Comparison of ENCODE assay signal across 23 cellular contexts in the genomic region with DNA sequence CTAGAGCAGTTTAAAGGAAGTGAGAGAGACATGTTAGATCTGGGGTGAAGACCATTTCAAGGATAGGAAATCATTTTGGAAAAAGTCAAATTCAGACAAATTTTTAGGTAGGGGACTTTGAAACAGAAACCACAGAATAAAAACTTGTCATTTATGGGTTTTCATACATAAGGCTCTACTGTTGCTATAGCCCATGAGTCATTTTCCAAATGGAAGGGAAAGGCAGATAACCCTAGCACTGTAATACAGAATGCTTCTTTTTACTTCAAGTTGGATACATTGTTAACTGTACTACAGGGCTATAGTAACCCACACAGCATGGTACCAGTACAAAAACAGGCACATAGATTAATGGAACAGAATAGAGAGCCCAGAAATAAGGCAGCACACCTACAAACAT.
"Had no signal": no experiment of that assay in that cellular context is flagged by ENCODE, and none has a peak within 500 bp of the region (broad histone marks: within the 10 kb centered on the region; RNA-seq: fewer than 3 reads in every experiment).

No MANE protein-coding gene starts in this region.

- H3K27ac Mint-ChIP-seq: naive thymus-derived CD4-positive, alpha-beta T cell; stimulated activated memory B cell treated with anti-CD40 and anti-IgM and Interleukin-4, amounts not matched to agents 10 μg/mL and 1 μg/mL and 100 μg/mL, for 72 hours; stimulated activated naive CD8-positive, alpha-beta T cell treated with anti-CD3 and anti-CD28 coated beads, Interleukin-15, Interleukin-2, amounts not matched to agents 100 ng/mL and 50 ng/mL, for 24 hours had no signal

- H3K27me3 Mint-ChIP-seq: naive thymus-derived CD4-positive, alpha-beta T cell; stimulated activated naive CD8-positive, alpha-beta T cell treated with anti-CD3 and anti-CD28 coated beads, Interleukin-15, Interleukin-2, amounts not matched to agents 100 ng/mL and 50 ng/mL, for 24 hours had no signal

- DNase-seq: effector memory CD4-positive, alpha-beta T cell; foreskin keratinocyte; head of caudate nucleus; kidney; left cardiac atrium; left ventricle myocardium inferior; mesendoderm; naive thymus-derived CD4-positive, alpha-beta T cell; psoas muscle; retina; right lobe of liver; spleen; stimulated activated CD4-positive, alpha-beta T cell treated with anti-CD3 and anti-CD28 coated beads, Interleukin-15, amount 100 ng/mL, for 24 hours; stimulated activated CD4-positive, alpha-beta T cell treated with anti-CD3 and anti-CD28 coated beads, Interleukin-1b, Interleukin-23, amount 100 ng/mL, for 48 hours; stimulated activated CD4-positive, alpha-beta T cell treated with anti-CD3 and anti-CD28 coated beads, Interleukin-4, amount 100 ng/mL, for 24 hours; tibial artery; upper lobe of left lung had no signal

- ATAC-seq: esophagus mucosa; foreskin keratinocyte; left cardiac atrium; naive thymus-derived CD4-positive, alpha-beta T cell; psoas muscle; right lobe of liver; stimulated activated memory B cell treated with anti-CD40 and anti-IgM and Interleukin-4, amounts not matched to agents 10 μg/mL and 1 μg/mL and 100 μg/mL, for 72 hours had no signal

- H3K36me3 ChIP-seq: left ventricle myocardium inferior, neutrophil, right lobe of liver, spleen, tibial artery, upper lobe of left lung, vagina had no signal

- H3K4me1 Mint-ChIP-seq: naive thymus-derived CD4-positive, alpha-beta T cell; stimulated activated memory B cell treated with anti-CD40 and anti-IgM and Interleukin-4, amounts not matched to agents 10 μg/mL and 1 μg/mL and 100 μg/mL, for 72 hours had no signal

- H3K4me3 Mint-ChIP-seq: naive thymus-derived CD4-positive, alpha-beta T cell; stimulated activated memory B cell treated with anti-CD40 and anti-IgM and Interleukin-4, amounts not matched to agents 10 μg/mL and 1 μg/mL and 100 μg/mL, for 72 hours; stimulated activated naive CD8-positive, alpha-beta T cell treated with anti-CD3 and anti-CD28 coated beads, Interleukin-15, Interleukin-2, amounts not matched to agents 100 ng/mL and 50 ng/mL, for 24 hours had no signal

- H3K4me3 ChIP-seq: hepatocyte, left ventricle myocardium inferior, psoas muscle, right lobe of liver, spleen, tibial artery, upper lobe of left lung, vagina had no signal

- H3K27me3 ChIP-seq: foreskin keratinocyte, hepatocyte, neutrophil, right lobe of liver, spleen, tibial artery, upper lobe of left lung, vagina had no signal

- H3K36me3 Mint-ChIP-seq: naive thymus-derived CD4-positive, alpha-beta T cell; stimulated activated memory B cell treated with anti-CD40 and anti-IgM and Interleukin-4, amounts not matched to agents 10 μg/mL and 1 μg/mL and 100 μg/mL, for 72 hours had no signal

- H3K9me3 Mint-ChIP-seq: stimulated activated memory B cell treated with anti-CD40 and anti-IgM and Interleukin-4, amounts not matched to agents 10 μg/mL and 1 μg/mL and 100 μg/mL, for 72 hours; stimulated activated naive CD8-positive, alpha-beta T cell treated with anti-CD3 and anti-CD28 coated beads, Interleukin-15, Interleukin-2, amounts not matched to agents 100 ng/mL and 50 ng/mL, for 24 hours had no signal

- H3K27ac ChIP-seq: foreskin keratinocyte, hepatocyte, left ventricle myocardium inferior, neutrophil, psoas muscle, right lobe of liver, spleen, tibial artery, upper lobe of left lung, vagina had no signal
